Comparison of ENCODE assay signal across 8 cellular contexts in genomic region chr6:148367418-148368024, GRCh38. TPM values are rescaled to one million over a fixed set of nuclear protein-coding genes. Genes with fewer than 3 reads are reported as not detected.
A peak's percentile ranks its signal among the peaks of the same experiment; 100 is the strongest.
DNase-seq lines count a peak whose midpoint lies in the region; ATAC-seq and TF ChIP-seq lines count a peak whose summit lies in the region.

No MANE protein-coding gene starts in this region.

- CTCF ChIA-PET in Calu3 (lab: Charles Lee), result no interaction called here

- H3K4me1 Mint-ChIP-seq in stimulated activated naive B cell treated with anti-CD40 and anti-IgM and Interleukin-4, amounts not matched to agents 10 μg/mL and 1 μg/mL and 100 μg/mL, for 72 hours, result peaks cover 6 to 8% of the 10 kb centered on the region in 2 donors
- no peaks in the 10 kb centered on the region for H3K4me1 Mint-ChIP-seq in Calu3 (ENCODE audit: low read depth, unreplicated experiment)

- H3K36me3 ChIP-seq in HAP-1 (replicated peaks), result no peaks in the 10 kb centered on the region

- H3K9me3 Mint-ChIP-seq in stimulated activated naive B cell treated with anti-CD40 and anti-IgM and Interleukin-4, amounts not matched to agents 10 μg/mL and 1 μg/mL and 100 μg/mL, for 72 hours, result no peaks in the 10 kb centered on the region
- no peaks in the 10 kb centered on the region for H3K9me3 Mint-ChIP-seq in Calu3 (ENCODE audit: low read depth, unreplicated experiment)

- H3K27me3 ChIP-seq in HAP-1 (ENCODE audit: low read depth), result no peaks in the 10 kb centered on the region

- in situ Hi-C loops in HAP-1 (cut with MboI; ENCODE audit: low sequenced_read_pairs), result no loop called here

- no peak for TF ChIP-seq CTCF in Calu3 (IDR thresholded peaks at IDR 0.05; ENCODE audit: unreplicated experiment)

- peak; percentile 45 for DNase-seq in H4 (ENCODE audit: low spot score)
- DNase-seq in SKM-1 treated with dmso at 0.1 percent for 144 hours (lab: John Stamatoyannopoulos, UW; ENCODE audit: unreplicated experiment), result peak; percentile 58
- peak; percentile 71 for DNase-seq in Right ventricle myocardium superior
- peak; percentile 9 for DNase-seq in stimulated activated naive B cell treated with anti-CD40 and anti-IgM and Interleukin-4, amounts not matched to agents 10 μg/mL and 1 μg/mL and 100 μg/mL, for 72 hours
- DNase-seq in stimulated activated naive CD4-positive, alpha-beta T cell treated with Interleukin-2 at 50 U/mL for 16 hours (lab: John Stamatoyannopoulos, UW), result no peak
- DNase-seq in stimulated activated CD8-positive, alpha-beta memory T cell treated with anti-CD3 and anti-CD28 coated beads, Interleukin-4, amount 100 ng/mL, for 48 hours, result no peak
- no peak for DNase-seq in HAP-1 (ENCODE audit: low spot score in 2 of 2)
- no peak for DNase-seq in Calu3

- H3K27ac Mint-ChIP-seq in stimulated activated naive B cell treated with anti-CD40 and anti-IgM and Interleukin-4, amounts not matched to agents 10 μg/mL and 1 μg/mL and 100 μg/mL, for 72 hours, result no peak overlapping the region
- H3K27ac Mint-ChIP-seq in Calu3 (ENCODE audit: unreplicated experiment), result no peak overlapping the region

- intact Hi-C loops in Right ventricle myocardium superior (cut with DNase I) (no loop called here), Calu3 (cut with micrococcal nuclease; ENCODE audit: unreplicated experiment) (no loop called here)

- ATAC-seq in Right ventricle myocardium superior (ENCODE audit: poor library complexity), result peak; percentile 80
- peak; percentile 56 to 59 for ATAC-seq in stimulated activated naive B cell treated with anti-CD40 and anti-IgM and Interleukin-4, amounts not matched to agents 10 μg/mL and 1 μg/mL and 100 μg/mL, for 72 hours (replicated peaks)

- H3K27me3 Mint-ChIP-seq in stimulated activated naive B cell treated with anti-CD40 and anti-IgM and Interleukin-4, amounts not matched to agents 10 μg/mL and 1 μg/mL and 100 μg/mL, for 72 hours, result peaks cover 53% of the 10 kb centered on the region in 2 donors
- H3K27me3 Mint-ChIP-seq in Calu3 (ENCODE audit: unreplicated experiment), result no peaks in the 10 kb centered on the region

- no TSS peak for BruUV-seq in Calu3 (replicated peaks; lab: Mats Ljungman, UMichigan)

- peaks cover 3% of the 10 kb centered on the region; the same call in 1 of the 2 replicates for H3K4me1 ChIP-seq in HAP-1

- H3K9me3 ChIP-seq in HAP-1, result no peaks in the 10 kb centered on the region

- H3K36me3 Mint-ChIP-seq in stimulated activated naive B cell treated with anti-CD40 and anti-IgM and Interleukin-4, amounts not matched to agents 10 μg/mL and 1 μg/mL and 100 μg/mL, for 72 hours, result no peaks in the 10 kb centered on the region
- H3K36me3 Mint-ChIP-seq in Calu3 (ENCODE audit: insufficient read depth, unreplicated experiment), result no peaks in the 10 kb centered on the region

- H3K4me3 ChIP-seq in HAP-1, result no peak overlapping the region

- H3K4me3 Mint-ChIP-seq in stimulated activated naive B cell treated with anti-CD40 and anti-IgM and Interleukin-4, amounts not matched to agents 10 μg/mL and 1 μg/mL and 100 μg/mL, for 72 hours, result peak overlapping the region in 1 of 2 donors; percentile 49
- no peak overlapping the region for H3K4me3 Mint-ChIP-seq in Calu3 (ENCODE audit: low read depth, unreplicated experiment)

RNA-seq across cellular contexts. Expression of gene SASH1, which starts 24.9 kb away (rescaled TPM):
- 4.5 and 6.7 TPM in 2 replicates for total RNA-seq in H4 (2014; rRNA removed; shearing (Covaris generic))
- total RNA-seq in Right ventricle myocardium superior, result 35.8 TPM
- total RNA-seq in Calu3 (2022), result 12.1 and 12.3 TPM in 2 replicates

Comparison
In these comparisons a context has a peak if more than half of its experiments do, and no peak if none do; other contexts are left out.
1. DNase-seq: peak in H4 (single experiment), SKM-1 treated with dmso at 0.1 percent for 144 hours (single experiment), Right ventricle myocardium superior (single experiment) and stimulated activated naive B cell treated with anti-CD40 and anti-IgM and Interleukin-4, amounts not matched to agents 10 μg/mL and 1 μg/mL and 100 μg/mL, for 72 hours (single experiment); none in stimulated activated naive CD4-positive, alpha-beta T cell treated with Interleukin-2 at 50 U/mL for 16 hours (single experiment), stimulated activated CD8-positive, alpha-beta memory T cell treated with anti-CD3 and anti-CD28 coated beads, Interleukin-4, amount 100 ng/mL, for 48 hours (single experiment), HAP-1 (0 of 2) and Calu3 (single experiment).